ENCODE assay signal across 8 cellular contexts in genomic region chr9:69672828-69673640, GRCh38. TPM values are rescaled to one million over a fixed set of nuclear protein-coding genes. Genes with fewer than 3 reads are reported as not detected.
A peak's percentile ranks its signal among the peaks of the same experiment; 100 is the strongest.
DNase-seq lines count a peak whose midpoint lies in the region; ATAC-seq lines count a peak whose summit lies in the region.

No MANE protein-coding gene starts in this region.

- peaks cover 13% of the 10 kb centered on the region for H3K4me1 ChIP-seq in mononuclear cell (ENCODE audit: insufficient read depth, low read length)

- DNase-seq in CMK (ENCODE audit: low read depth) (peak; percentile 9), HS-5 (ENCODE audit: low read depth) (peak; percentile 76), NOMO-1 (lab: John Stamatoyannopoulos, UW; ENCODE audit: unreplicated experiment in 2 of 2) (peak; percentile 34 to 51), activated T-cell treated with anti-CD3 and anti-CD28 coated beads for 24 hours (ENCODE audit: low read depth) (peak; percentile 65), epithelial cell of prostate (ENCODE audit: low read depth, low spot score) (peak; percentile 24)
- peak; percentile 29 to 43 for DNase-seq in stimulated activated CD8-positive, alpha-beta memory T cell treated with anti-CD3 and anti-CD28 coated beads, Interleukin-2, amount 100 ng/mL, for 1 hour (ENCODE audit: low read depth in 2 of 2)

- H3K9me3 ChIP-seq in mononuclear cell (ENCODE audit: low read depth, low read length), result no peaks in the 10 kb centered on the region

- peak; percentile 93 for ATAC-seq in GM21360 (IDR thresholded peaks at IDR 0.05; ENCODE audit: unreplicated experiment)

- peak overlapping the region; percentile 42 for H3K4me3 ChIP-seq in mononuclear cell (ENCODE audit: low read length)

- peaks cover 39% of the 10 kb centered on the region for H3K27me3 ChIP-seq in mononuclear cell (ENCODE audit: insufficient read depth, low read length)

- H3K27ac ChIP-seq in epithelial cell of prostate, result peak overlapping the region; percentile 3

RNA-seq across cellular contexts. Expression of gene APBA1, which starts 0.9 kb away (rescaled TPM):
- total RNA-seq in mononuclear cell, result 0.52 TPM

Comparison
In these comparisons a context has a peak if more than half of its experiments do, and no peak if none do; other contexts are left out.
1. Peak in every context shown above with its lines: DNase-seq, ATAC-seq, H3K4me3 ChIP-seq and H3K27ac ChIP-seq.
2. DNase-seq: peak in every context shown above with its lines; median percentile 76 in HS-5; 65 in activated T-cell treated with anti-CD3 and anti-CD28 coated beads for 24 hours; 42 in NOMO-1; 36 in stimulated activated CD8-positive, alpha-beta memory T cell treated with anti-CD3 and anti-CD28 coated beads, Interleukin-2, amount 100 ng/mL, for 1 hour; 24 in epithelial cell of prostate; 9 in CMK.